8 cellular contexts compared by ENCODE assay signal in genomic region chr15:78540955-78541743, GRCh38. TPM values are rescaled to one million over a fixed set of nuclear protein-coding genes. Genes with fewer than 3 reads are reported as not detected.
DNase-seq lines count a peak whose midpoint lies in the region; ATAC-seq lines count a peak whose summit lies in the region.

No MANE protein-coding gene starts in this region.

- peak overlapping the region; percentile 91 for H3K4me3 ChIP-seq in mononuclear cell (ENCODE audit: low read length)

- peak overlapping the region; percentile 94 for H3K27ac ChIP-seq in cingulate gyrus (ENCODE audit: low read depth, low read length)

- CTCF ChIA-PET in activated CD8-positive, alpha-beta memory T cell treated with anti-CD3 and anti-CD28 coated beads, Interleukin-2, amount 10 ng/mL, durations not matched to agents 7 days and 5 days (lab: Charles Lee): interaction anchor here (0.6 to 2.0 kb wide), 8 partner anchors 9 to 169 kb away, joined by 3 to 6 read pairs (median 3); partner anchors contain the start of gene CHRNA5

- H3K36me3 Mint-ChIP-seq in activated CD8-positive, alpha-beta memory T cell treated with anti-CD3 and anti-CD28 coated beads, Interleukin-2, amount 10 ng/mL, durations not matched to agents 7 days and 5 days: peaks cover 38% of the 10 kb centered on the region

- ATAC-seq in activated CD8-positive, alpha-beta memory T cell treated with anti-CD3 and anti-CD28 coated beads, Interleukin-2, amount 10 ng/mL, durations not matched to agents 7 days and 5 days: peak; percentile 21
- no peak for ATAC-seq in GM19328 (IDR thresholded peaks at IDR 0.05; ENCODE audit: unreplicated experiment)

- H3K4me1 Mint-ChIP-seq in activated CD8-positive, alpha-beta memory T cell treated with anti-CD3 and anti-CD28 coated beads, Interleukin-2, amount 10 ng/mL, durations not matched to agents 7 days and 5 days: peaks cover 22% of the 10 kb centered on the region

- peak overlapping the region; percentile 94 for H3K27ac Mint-ChIP-seq in activated CD8-positive, alpha-beta memory T cell treated with anti-CD3 and anti-CD28 coated beads, Interleukin-2, amount 10 ng/mL, durations not matched to agents 7 days and 5 days

- DNase-seq in activated CD8-positive, alpha-beta memory T cell treated with anti-CD3 and anti-CD28 coated beads, Interleukin-2, amount 10 ng/mL, durations not matched to agents 7 days and 5 days: peak; percentile 47
- DNase-seq in activated CD8-positive, alpha-beta memory T cell treated with anti-CD3 and anti-CD28 coated beads, Interleukin-2, amount 50 U/mL, for 4 hours: no peak
- DNase-seq in RPMI7951 (ENCODE audit: low read depth): peak; percentile 6
- no peak for DNase-seq in NCI-H1694 (lab: John Stamatoyannopoulos, UW)
- DNase-seq in retina: no peak

- H3K4me3 Mint-ChIP-seq in activated CD8-positive, alpha-beta memory T cell treated with anti-CD3 and anti-CD28 coated beads, Interleukin-2, amount 10 ng/mL, durations not matched to agents 7 days and 5 days: peak overlapping the region; percentile 86

- H3K9me3 ChIP-seq in mononuclear cell (ENCODE audit: low read depth, low read length): no peaks in the 10 kb centered on the region

- H3K4me1 ChIP-seq in mononuclear cell (ENCODE audit: insufficient read depth, low read length): peaks cover 27% of the 10 kb centered on the region

- H3K27me3 Mint-ChIP-seq in activated CD8-positive, alpha-beta memory T cell treated with anti-CD3 and anti-CD28 coated beads, Interleukin-2, amount 10 ng/mL, durations not matched to agents 7 days and 5 days: no peaks in the 10 kb centered on the region

- H3K27me3 ChIP-seq in mononuclear cell (ENCODE audit: insufficient read depth, low read length): no peaks in the 10 kb centered on the region

- H3K9me3 Mint-ChIP-seq in activated CD8-positive, alpha-beta memory T cell treated with anti-CD3 and anti-CD28 coated beads, Interleukin-2, amount 10 ng/mL, durations not matched to agents 7 days and 5 days (ENCODE audit: low read depth): no peaks in the 10 kb centered on the region

RNA-seq across cellular contexts. Expression of gene PSMA4, which starts 0.9 kb away (rescaled TPM):
- total RNA-seq in activated CD8-positive, alpha-beta memory T cell treated with anti-CD3 and anti-CD28 coated beads, Interleukin-2, amount 10 ng/mL, durations not matched to agents 7 days and 5 days: 100 to 1,000 TPM; 231 to 278 TPM
- 584 and 708 TPM in 2 replicates for total RNA-seq in RPMI7951 (2014; rRNA removed; shearing (Covaris generic))
- 70.6 TPM for total RNA-seq in mononuclear cell

RNA-seq across cellular contexts. Expression of gene CHRNA5, which starts 24.2 kb away (rescaled TPM):
- 1 to 10 TPM; 2.3 to 6.8 TPM for total RNA-seq in activated CD8-positive, alpha-beta memory T cell treated with anti-CD3 and anti-CD28 coated beads, Interleukin-2, amount 10 ng/mL, durations not matched to agents 7 days and 5 days
- total RNA-seq in RPMI7951 (2014; rRNA removed; shearing (Covaris generic)): 11.7 and 12.0 TPM in 2 replicates
- total RNA-seq in mononuclear cell: 0.52 TPM

RNA-seq across cellular contexts. Expression of gene HYKK, which starts 33.8 kb away (rescaled TPM):
- total RNA-seq in activated CD8-positive, alpha-beta memory T cell treated with anti-CD3 and anti-CD28 coated beads, Interleukin-2, amount 10 ng/mL, durations not matched to agents 7 days and 5 days: 1 to 10 TPM; 1.7 to 1.9 TPM
- total RNA-seq in RPMI7951 (2014; rRNA removed; shearing (Covaris generic)): 4.5 and 6.8 TPM in 2 replicates
- total RNA-seq in mononuclear cell: 0.94 TPM

Comparison
In these comparisons a context has a peak if more than half of its experiments do, and no peak if none do; other contexts are left out.
1. DNase-seq: peak in activated CD8-positive, alpha-beta memory T cell treated with anti-CD3 and anti-CD28 coated beads, Interleukin-2, amount 10 ng/mL, durations not matched to agents 7 days and 5 days (single experiment) and RPMI7951 (single experiment); none in activated CD8-positive, alpha-beta memory T cell treated with anti-CD3 and anti-CD28 coated beads, Interleukin-2, amount 50 U/mL, for 4 hours (single experiment), NCI-H1694 (single experiment) and retina (single experiment).